Comparison of ENCODE assay signal across 8 cellular contexts in genomic region chr2:119387381-119388129, GRCh38. TPM values are rescaled to one million over a fixed set of nuclear protein-coding genes. Genes with fewer than 3 reads are reported as not detected.
DNase-seq lines count a peak whose midpoint lies in the region; ATAC-seq, FAIRE-seq and TF ChIP-seq lines count a peak whose summit lies in the region.

No MANE protein-coding gene starts in this region.

- H3K9ac ChIP-seq in endodermal cell (ENCODE audit: extremely low read depth, low read length, poor library complexity, severe bottlenecking), result no peak overlapping the region

- peak; percentile 81 for ATAC-seq in GM18861 (IDR thresholded peaks at IDR 0.05; ENCODE audit: unreplicated experiment)
- ATAC-seq in HG03025 (IDR thresholded peaks at IDR 0.05; ENCODE audit: low FRiP score, unreplicated experiment), result peak; percentile 76
- ATAC-seq in upper lobe of left lung (ENCODE audit: low FRiP score in 2 of 2), result peak; percentile 85 to 87

- TF ChIP-seq POLR2A in upper lobe of left lung (IDR thresholded peaks at IDR 0.05), result peak in 1 of 4 donors; percentile 43

- H3K27me3 Mint-ChIP-seq in endodermal cell (ENCODE audit: insufficient read depth), result no peaks in the 10 kb centered on the region

- H3K4me1 Mint-ChIP-seq in endodermal cell, result peaks cover 4% of the 10 kb centered on the region

- no peaks in the 10 kb centered on the region for H3K9me3 ChIP-seq in endodermal cell (ENCODE audit: control insufficient read depth, low read length)
- H3K9me3 ChIP-seq in upper lobe of left lung, result no peaks in the 10 kb centered on the region

- DNase-seq in BJ (ENCODE audit: low read depth) (no peak), RCC 7860 (ENCODE audit: low spot score) (peak; percentile 86), endodermal cell (peak; percentile 34), mucosa of gallbladder (ENCODE audit: low spot score) (peak; percentile 92), upper lobe of left lung (peak in 1 of 2 donors; percentile 86)
- DNase-seq in NK-92 treated with Interleukin-12 subunit alpha and Interleukin-12 subunit beta, amount 100 ng/mL, for 24 hours (lab: John Stamatoyannopoulos, UW), result no peak

- no peaks in the 10 kb centered on the region for H3K36me3 Mint-ChIP-seq in endodermal cell (ENCODE audit: low read depth)

- no peak overlapping the region for H3K4me3 ChIP-seq in BJ (ENCODE audit: low read depth, low read length)
- H3K4me3 ChIP-seq in endodermal cell (ENCODE audit: low read length), result no peak overlapping the region
- H3K4me3 ChIP-seq in upper lobe of left lung, result no peak overlapping the region

- H3K27ac Mint-ChIP-seq in endodermal cell, result no peak overlapping the region

- H3K4me3 Mint-ChIP-seq in endodermal cell, result no peak overlapping the region

- 92% methylated on average over 7 to 9 of the region's 9 CpGs for WGBS in endodermal cell (ENCODE audit: insufficient coverage in 1 of 2, insufficient read length in 1 of 2), 2 experiments
- 30 to 42% methylated on average over 9 of the region's 9 CpGs for WGBS in upper lobe of left lung, 2 donors

- H3K27me3 ChIP-seq in BJ (ENCODE audit: control insufficient read depth, insufficient read depth, low read length) (peaks cover 3% of the 10 kb centered on the region), endodermal cell (ENCODE audit: control insufficient read depth, insufficient read depth, low read length, poor library complexity, severe bottlenecking) (no peaks in the 10 kb centered on the region), upper lobe of left lung (no peaks in the 10 kb centered on the region)

- CTCF ChIA-PET in BJ (lab: Yijun Ruan, JAX), result interaction anchor here (1.0 to 1.1 kb wide), 2 partner anchors 53 to 89 kb away, joined by 3 read pairs; no protein-coding TSS in a partner anchor

- no peaks in the 10 kb centered on the region for H3K36me3 ChIP-seq in BJ (ENCODE audit: control insufficient read depth, insufficient read depth, low read length)
- H3K36me3 ChIP-seq in endodermal cell (ENCODE audit: control insufficient read depth, insufficient read depth, low read length), result no peaks in the 10 kb centered on the region
- H3K36me3 ChIP-seq in upper lobe of left lung, result no peaks in the 10 kb centered on the region

- no peaks in the 10 kb centered on the region for H3K9me3 Mint-ChIP-seq in endodermal cell

- POLR2A ChIA-PET in BJ (lab: Charles Lee), result no interaction called here

- H3K27ac ChIP-seq in endodermal cell (ENCODE audit: low read depth, low read length), result no peak overlapping the region
- peak overlapping the region; percentile 2 to 72 (median 61) for H3K27ac ChIP-seq in upper lobe of left lung

- H3K4me1 ChIP-seq in endodermal cell (ENCODE audit: control insufficient read depth, insufficient read depth, low read length) (no peaks in the 10 kb centered on the region), upper lobe of left lung (peaks cover 18 to 27% (median 21%) of the 10 kb centered on the region in 4 donors)

- FAIRE-seq in RCC 7860 (lab: Jason Lieb, UNC), result peak; percentile 98

- TF ChIP-seq EP300 in upper lobe of left lung (IDR thresholded peaks at IDR 0.05), result peak in 1 of 4 donors; percentile 44

- TF ChIP-seq CTCF in BJ (IDR thresholded peaks at IDR 0.05; ENCODE audit: insufficient read depth, low read depth, low read length), result peak; percentile 35
- peak; percentile 32 for TF ChIP-seq CTCF in endodermal cell (conservative IDR thresholded peaks at IDR 0.05)
- TF ChIP-seq CTCF in upper lobe of left lung (IDR thresholded peaks at IDR 0.05), result no peak

RNA-seq across cellular contexts. Expression of gene DBI, which starts 20.8 kb away (rescaled TPM):
- polyA plus RNA-seq in BJ (2011; rRNA removed), result 104 and 167 TPM in 2 replicates
- 29.6 and 44.3 TPM in 2 replicates for polyA minus RNA-seq in BJ (2011; rRNA and poly(A)+ RNA removed)
- 100 to 1,000 TPM; 138 to 178 TPM for total RNA-seq in endodermal cell
- 244 TPM for polyA plus RNA-seq in endodermal cell (2013, experiment 1 of 2)
- polyA plus RNA-seq in endodermal cell (2013, experiment 2 of 2), result 262 TPM
- 263 TPM for total RNA-seq in mucosa of gallbladder
- 100 to 1,000 TPM in 5 of 6 donors, 10 to 100 TPM in 1; 60.8 to 250 (median 159) TPM for total RNA-seq in upper lobe of left lung

RNA-seq across cellular contexts. Expression of gene C2orf76, which starts 20.9 kb away (rescaled TPM):
- polyA plus RNA-seq in BJ (2011; rRNA removed), result 7.0 and 25.0 TPM in 2 replicates
- polyA minus RNA-seq in BJ (2011; rRNA and poly(A)+ RNA removed), result 0.98 and 1.8 TPM in 2 replicates
- total RNA-seq in endodermal cell (10 to 100 TPM; 10.7 to 10.9 TPM), mucosa of gallbladder (10.3 TPM), upper lobe of left lung (10 to 100 TPM in 2 of 6 donors, 1 to 10 TPM in 3, not detected in 1; 3.3 to 14.7 (median 6.2) TPM)
- 18.0 TPM for polyA plus RNA-seq in endodermal cell (2013, experiment 1 of 2)
- polyA plus RNA-seq in endodermal cell (2013, experiment 2 of 2), result 17.2 TPM

RNA-seq across cellular contexts. Expression of gene TMEM37, which starts 44.1 kb away (rescaled TPM):
- 0.51 and 0.63 TPM in 2 replicates for polyA plus RNA-seq in BJ (2011; rRNA removed)
- 0.43 TPM in 1 of 2 replicates, not detected in the other for polyA minus RNA-seq in BJ (2011; rRNA and poly(A)+ RNA removed)
- total RNA-seq in endodermal cell (10 to 100 TPM; 12.0 to 16.2 TPM), mucosa of gallbladder (149 TPM), upper lobe of left lung (10 to 100 TPM in 5 of 6 donors, 1 to 10 TPM in 1; 9.3 to 28.5 (median 14.5) TPM)
- 4.8 TPM for polyA plus RNA-seq in endodermal cell (2013, experiment 1 of 2)
- polyA plus RNA-seq in endodermal cell (2013, experiment 2 of 2), result 3.5 TPM

Comparison
In these comparisons a context has a peak if more than half of its experiments do, and no peak if none do; other contexts are left out.
1. DNase-seq: peak in RCC 7860 (single experiment), endodermal cell (single experiment) and mucosa of gallbladder (single experiment); none in BJ (single experiment) and NK-92 treated with Interleukin-12 subunit alpha and Interleukin-12 subunit beta, amount 100 ng/mL, for 24 hours (single experiment).
2. CTCF ChIP-seq: peak in BJ (single experiment) and endodermal cell (single experiment); none in upper lobe of left lung (0 of 6).
3. Peak in every context shown above with its lines, with median percentiles within 50 percentile points of each other: ATAC-seq.